Comparison of ENCODE assay signal across 8 cellular contexts in genomic region chr20:63894358-63895201, GRCh38. TPM values are rescaled to one million over a fixed set of nuclear protein-coding genes. Genes with fewer than 3 reads are reported as not detected.
DNase-seq lines count a peak whose midpoint lies in the region; ATAC-seq, FAIRE-seq and TF ChIP-seq lines count a peak whose summit lies in the region.

TSS of gene DNAJC5 (plus strand) at chr20:63895126. CDS start at chr20:63928346, 33,220 bp downstream.

- TF ChIP-seq CTCF in AG10803 (conservative IDR thresholded peaks at IDR 0.05; ENCODE audit: low read length) (no peak), keratinocyte (optimal IDR thresholded peaks at IDR 0.05 in 1 of 3, IDR thresholded peaks at IDR 0.05 in 1 of 3, conservative IDR thresholded peaks at IDR 0.05 in 1 of 3; ENCODE audit: extremely low read depth in 1 of 3, insufficient read depth in 2 of 3, low read length in 3 of 3) (peak in 1 of 3 experiments; percentile 11)

- dilution Hi-C loops in keratinocyte (cut with MboI; ENCODE audit: extremely low pct_ligation_motif_present, low sequenced_read_pairs) = no loop called here

- no peak for FAIRE-seq in keratinocyte (lab: Jason Lieb, UNC)

- H3K36me3 ChIP-seq in keratinocyte (ENCODE audit: control insufficient read depth in 2 of 2, extremely low read depth in 1 of 2, insufficient read depth in 2 of 2, low read length in 2 of 2) = peaks cover 25 to 36% of the 10 kb centered on the region in 2 experiments

- peaks cover 15% of the 10 kb centered on the region for H4K20me1 ChIP-seq in keratinocyte (ENCODE audit: control insufficient read depth, extremely low read depth, insufficient read depth, low read length)

- peak within 1 kb of the TSS; percentile 89 for H3K4me2 ChIP-seq in keratinocyte (ENCODE audit: control insufficient read depth, extremely low read depth, insufficient read depth, low read depth, low read length)

- H2AFZ ChIP-seq in keratinocyte (ENCODE audit: control insufficient read depth, low read length) = peak within 1 kb of the TSS; percentile 32

- H3K4me3 ChIP-seq in AG10803 (ENCODE audit: low read length) (peak within 1 kb of the TSS; percentile 72), keratinocyte (ENCODE audit: control insufficient read depth in 2 of 3, extremely low read depth in 1 of 3, insufficient read depth in 2 of 3, low read depth in 1 of 3, low read length in 3 of 3) (peak within 1 kb of the TSS; percentile 53 to 81 (median 73))

- H3K79me2 ChIP-seq in keratinocyte (ENCODE audit: control insufficient read depth, insufficient read depth, low read length) = peaks cover 39% of the 10 kb centered on the region

- no peaks in the 10 kb centered on the region for H3K27me3 ChIP-seq in keratinocyte (ENCODE audit: control insufficient read depth, extremely low read depth, insufficient read depth, low read length)

- DNase-seq in AG10803 (ENCODE audit: low read depth) (peak; percentile 90), NCI-H446 (lab: John Stamatoyannopoulos, UW) (peak; percentile 88 to 99), cerebellar cortex (ENCODE audit: low spot score) (peak; percentile 95), keratinocyte (ENCODE audit: low read depth, low spot score) (peak; percentile 71)
- peak; percentile 97 for DNase-seq in activated CD4-positive, alpha-beta T cell treated with anti-CD3 and anti-CD28 coated beads for 1 hour
- peak; percentile 95 for DNase-seq in stimulated activated CD4-positive, alpha-beta T cell treated with anti-CD3 and anti-CD28 coated beads, Interleukin-12 subunit alpha, Interleukin-12 subunit beta, amount 100 ng/mL, for 4 hours

- peak within 1 kb of the TSS; percentile 74 for H3K9ac ChIP-seq in keratinocyte (ENCODE audit: control insufficient read depth, extremely low read depth, insufficient read depth, low read length)

- peak within 1 kb of the TSS; percentile 76 for H3K27ac ChIP-seq in keratinocyte (ENCODE audit: control insufficient read depth, insufficient read depth, low read length)

- no peaks in the 10 kb centered on the region for H3K9me3 ChIP-seq in keratinocyte (ENCODE audit: control insufficient read depth, low read depth, low read length)

- peaks cover 26% of the 10 kb centered on the region for H3K4me1 ChIP-seq in keratinocyte (ENCODE audit: control insufficient read depth, extremely low read depth, insufficient read depth, low read length)

- H3K9me1 ChIP-seq in keratinocyte (ENCODE audit: control insufficient read depth, extremely low read depth, insufficient read depth, low read length) = no peaks in the 10 kb centered on the region

- ATAC-seq in GM19025 (IDR thresholded peaks at IDR 0.05; ENCODE audit: low read depth, unreplicated experiment) (peak; percentile 95), HG03354 (IDR thresholded peaks at IDR 0.05; ENCODE audit: poor library complexity, severe bottlenecking, unreplicated experiment) (peak; percentile 78)

RNA-seq across cellular contexts. Expression of gene DNAJC5, which starts in this region (rescaled TPM):
- 43.7 to 62.0 TPM (median 59.0 TPM) in 3 replicates for polyA plus RNA-seq in keratinocyte
- 19.8 TPM for polyA plus RNA-seq in keratinocyte (2011; ENCODE audit: low read depth)
- polyA plus RNA-seq in keratinocyte (2011; cell fraction: cytosol; rRNA removed) = 33.5 and 57.9 TPM in 2 replicates
- 62.9 and 73.4 TPM in 2 replicates for polyA plus RNA-seq in keratinocyte (2011; cell fraction: nucleus; rRNA removed)
- 36.8 and 69.6 TPM in 2 replicates for polyA plus RNA-seq in keratinocyte (2012; ENCODE audit: low replicate concordance)
- polyA minus RNA-seq in keratinocyte = 69.2 to 101 TPM (median 96.1 TPM) in 3 replicates
- 107 TPM for polyA minus RNA-seq in keratinocyte (2011; cell fraction: cytosol; rRNA and poly(A)+ RNA removed)
- polyA minus RNA-seq in keratinocyte (2011; cell fraction: nucleus; rRNA and poly(A)+ RNA removed) = 72.7 and 86.0 TPM in 2 replicates

Comparison
In these comparisons a context has a peak if more than half of its experiments do, and no peak if none do; other contexts are left out.
1. Peak in every context shown above with its lines: DNase-seq, ATAC-seq, H3K4me3 ChIP-seq and H3K27ac ChIP-seq.